Comparison of ENCODE assay signal across 8 cellular contexts in the genomic region with DNA sequence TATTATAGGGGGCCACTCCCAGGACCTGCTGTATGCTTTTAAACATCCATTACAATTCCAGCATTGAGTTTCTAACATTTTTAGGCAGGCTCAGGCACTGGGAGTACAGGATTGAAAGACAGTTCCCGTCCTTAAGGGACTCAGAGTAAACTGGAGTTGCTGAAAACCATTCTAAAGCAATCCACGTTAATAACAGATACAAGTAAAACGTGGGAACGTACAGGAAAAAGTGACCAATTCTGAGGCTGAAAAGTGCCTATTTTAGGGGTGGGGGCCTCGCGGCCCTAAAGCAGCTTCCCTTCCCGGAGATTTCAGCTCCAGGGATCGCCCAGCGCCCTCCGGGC. TPM values are rescaled to one million over a fixed set of nuclear protein-coding genes. Genes with fewer than 3 reads are reported as not detected.
DNase-seq lines count a peak whose midpoint lies in the region; ATAC-seq and TF ChIP-seq lines count a peak whose summit lies in the region.

No MANE protein-coding gene starts in this region.

- peak overlapping the region; percentile 87 for H2AFZ ChIP-seq in GM23248

- peak overlapping the region; percentile 99 for H3K27ac ChIP-seq in GM23248

- in situ Hi-C loops in GM23248 (cut with MboI): no loop called here

- peak overlapping the region; percentile 87 for H3K27ac Mint-ChIP-seq in T-helper 2 cell treated with Interferon-gamma antibody and Interleukin-4, amounts not matched to agents 5 μg/mL and 100 μg/mL, for 36 hours

- H3K4me3 Mint-ChIP-seq in T-helper 2 cell treated with Interferon-gamma antibody and Interleukin-4, amounts not matched to agents 5 μg/mL and 100 μg/mL, for 36 hours: peak overlapping the region; percentile 89

- TF ChIP-seq CTCF in fibroblast of villous mesenchyme (IDR thresholded peaks at IDR 0.05; ENCODE audit: insufficient read depth, low read depth, low read length): no peak
- no peak for TF ChIP-seq CTCF in retinal pigment epithelial cell (conservative IDR thresholded peaks at IDR 0.05; ENCODE audit: low read depth, low read length)

- peaks cover 8% of the 10 kb centered on the region for H3K4me1 Mint-ChIP-seq in T-helper 2 cell treated with Interferon-gamma antibody and Interleukin-4, amounts not matched to agents 5 μg/mL and 100 μg/mL, for 36 hours (ENCODE audit: low read depth)

- no peaks in the 10 kb centered on the region for H4K20me1 ChIP-seq in GM23248 (ENCODE audit: insufficient read depth)

- peak overlapping the region; percentile 100 for H3K4me2 ChIP-seq in GM23248 (ENCODE audit: unreplicated experiment)

- peaks cover 42% of the 10 kb centered on the region for H3K79me2 ChIP-seq in GM23248 (ENCODE audit: insufficient read depth)

- no peaks in the 10 kb centered on the region for H3K9me2 ChIP-seq in GM23248 (ENCODE audit: insufficient read depth)

- H3K4me3 ChIP-seq in GM23248 (peak overlapping the region; percentile 96), fibroblast of villous mesenchyme (ENCODE audit: low read depth, low read length) (peak overlapping the region; percentile 89), retinal pigment epithelial cell (ENCODE audit: low read length) (peak overlapping the region; percentile 82)

- no peaks in the 10 kb centered on the region for H3K9me3 Mint-ChIP-seq in T-helper 2 cell treated with Interferon-gamma antibody and Interleukin-4, amounts not matched to agents 5 μg/mL and 100 μg/mL, for 36 hours

- H3K36me3 Mint-ChIP-seq in T-helper 2 cell treated with Interferon-gamma antibody and Interleukin-4, amounts not matched to agents 5 μg/mL and 100 μg/mL, for 36 hours (ENCODE audit: low read depth): peaks cover 3% of the 10 kb centered on the region

- H3K36me3 ChIP-seq in GM23248 (ENCODE audit: low read depth): no peaks in the 10 kb centered on the region

- H3K9ac ChIP-seq in GM23248: peak overlapping the region; percentile 99

- no peaks in the 10 kb centered on the region for H3K27me3 ChIP-seq in GM23248 (replicated peaks; ENCODE audit: insufficient read depth)

- peaks cover 41% of the 10 kb centered on the region for H3K4me1 ChIP-seq in GM23248 (ENCODE audit: insufficient read depth)

- WGBS in GM23248 (ENCODE audit: low coverage in 1 of 2, low lambda C conversion rate in 2 of 2, missing lambda C conversion rate in 2 of 2), 2 experiments: 1% methylated on average over 10 of the region's 10 CpGs

- peaks cover 34% of the 10 kb centered on the region for H3K27me3 Mint-ChIP-seq in T-helper 2 cell treated with Interferon-gamma antibody and Interleukin-4, amounts not matched to agents 5 μg/mL and 100 μg/mL, for 36 hours (ENCODE audit: low read depth)

- no peak for ATAC-seq in HG02884 (IDR thresholded peaks at IDR 0.05; ENCODE audit: unreplicated experiment)

- no peak for DNase-seq in GM23248
- DNase-seq in T-helper 2 cell treated with Interferon-gamma antibody and Interleukin-4, amounts not matched to agents 5 μg/mL and 100 μg/mL, for 36 hours (ENCODE audit: low spot score): no peak
- DNase-seq in fibroblast of villous mesenchyme (ENCODE audit: low read depth): no peak
- no peak for DNase-seq in retinal pigment epithelial cell (ENCODE audit: low read depth)
- no peak for DNase-seq in MV-4-11 (lab: John Stamatoyannopoulos, UW)
- no peak for DNase-seq in OCI-M2 (lab: John Stamatoyannopoulos, UW; ENCODE audit: unreplicated experiment)
- DNase-seq in LoVo (ENCODE audit: low spot score): no peak

- H3K9me3 ChIP-seq in GM23248 (ENCODE audit: low read depth): no peaks in the 10 kb centered on the region

- peaks cover 24% of the 10 kb centered on the region for H3F3A ChIP-seq in GM23248 (ENCODE audit: insufficient read depth)

RNA-seq across cellular contexts. Expression of a gene that starts 0.3 kb away (rescaled TPM):
- total RNA-seq in GM23248 (2014; rRNA removed; shearing (Covaris generic)): 16.6 and 26.8 TPM in 2 replicates
- polyA plus RNA-seq in GM23248 (2016; fragmentation: Nextera tagmentation; extraction: Ambion mirVana): 24.9 and 26.1 TPM in 2 replicates
- total RNA-seq in fibroblast of villous mesenchyme: 27.4 and 43.6 TPM in 2 replicates
